Comparison of ENCODE assay signal across 9 cellular contexts in genomic region chr14:20988717-20989116, GRCh38. TPM values are rescaled to one million over a fixed set of nuclear protein-coding genes. Genes with fewer than 3 reads are reported as not detected.
DNase-seq lines count a peak whose midpoint lies in the region; ATAC-seq, FAIRE-seq and TF ChIP-seq lines count a peak whose summit lies in the region.
"Had no signal": no experiment of that assay in that cellular context is flagged by ENCODE, and none has a peak within 500 bp of the region (broad histone marks: within the 10 kb centered on the region; RNA-seq: fewer than 3 reads in every experiment).

No MANE protein-coding gene starts in this region.

- TF ChIP-seq CTCF in Loucy (conservative IDR thresholded peaks at IDR 0.05; ENCODE audit: low read length), result no peak
- no peak for TF ChIP-seq CTCF in MCF 10A (IDR thresholded peaks at IDR 0.05; ENCODE audit: unreplicated experiment)

- H3K36me3 Mint-ChIP-seq in MCF 10A (ENCODE audit: insufficient read depth, unreplicated experiment) (peaks cover 38% of the 10 kb centered on the region), naive B cell (peaks cover 1 to 9% of the 10 kb centered on the region in 2 donors)

- no TSS peak for BruUV-seq in MCF 10A (replicated peaks; lab: Mats Ljungman, UMichigan)

- peak overlapping the region in 8 of 10 experiments; percentile 35 to 94 (median 76); a peak in 9 of 20 replicates for H3K4me3 ChIP-seq in BLaER1 treated with 17β-estradiol and CSF1 and Interleukin-3, amounts not matched to agents 10 nM and 100 nM
- peak overlapping the region; percentile 85 for H3K4me3 ChIP-seq in Loucy (ENCODE audit: low read length, poor library complexity, severe bottlenecking)

- no peaks in the 10 kb centered on the region for H3K9me3 ChIP-seq in BLaER1 treated with 17β-estradiol and CSF1 and Interleukin-3, amounts not matched to agents 10 nM and 100 nM (replicated peaks in 1 of 11)
- H3K9me3 ChIP-seq in Loucy (ENCODE audit: insufficient read depth, low read depth, low read length), result no peaks in the 10 kb centered on the region

- no peaks in the 10 kb centered on the region for H3F3A ChIP-seq in Loucy (ENCODE audit: low read depth)

- peaks cover 24% of the 10 kb centered on the region for H3K4me1 Mint-ChIP-seq in MCF 10A (ENCODE audit: insufficient read depth, unreplicated experiment)
- peaks cover 20 to 28% (median 25%) of the 10 kb centered on the region in 3 donors for H3K4me1 Mint-ChIP-seq in naive B cell

- H3K9ac ChIP-seq in BLaER1 treated with 17β-estradiol and CSF1 and Interleukin-3, amounts not matched to agents 10 nM and 100 nM, result peak overlapping the region in 4 of 11 experiments; percentile 58 to 65 (median 60); a peak in 6 of 22 replicates
- peak overlapping the region; percentile 84 for H3K9ac ChIP-seq in Loucy (ENCODE audit: low read depth, low read length, poor library complexity, severe bottlenecking)

- no peaks in the 10 kb centered on the region for H3K9me3 Mint-ChIP-seq in MCF 10A (ENCODE audit: unreplicated experiment)
- no peaks in the 10 kb centered on the region for H3K9me3 Mint-ChIP-seq in naive B cell

- H3K27me3 ChIP-seq in BLaER1 treated with 17β-estradiol and CSF1 and Interleukin-3, amounts not matched to agents 10 nM and 100 nM, result no peaks in the 10 kb centered on the region
- H3K27me3 ChIP-seq in Loucy (ENCODE audit: insufficient read depth, low read length, poor library complexity, severe bottlenecking), result no peaks in the 10 kb centered on the region

- no peaks in the 10 kb centered on the region for H3K27me3 Mint-ChIP-seq in MCF 10A (ENCODE audit: insufficient read depth, unreplicated experiment)
- peaks cover 0 to 12% (median 4%) of the 10 kb centered on the region in 3 donors for H3K27me3 Mint-ChIP-seq in naive B cell

- CTCF ChIA-PET in MCF 10A (lab: Yijun Ruan, JAX), result interaction anchor here (0.5 to 11.9 kb wide), 10 partner anchors 9 to 652 kb away, joined by 3 to 147 read pairs (median 4); partner anchors contain the start of gene SLC39A2

- peak overlapping the region; percentile 50 for H3K4me3 Mint-ChIP-seq in MCF 10A (ENCODE audit: unreplicated experiment)
- H3K4me3 Mint-ChIP-seq in naive B cell, result peak overlapping the region; percentile 51 to 93 (median 74)

- H4K20me1 ChIP-seq in BLaER1 treated with 17β-estradiol and CSF1 and Interleukin-3, amounts not matched to agents 10 nM and 100 nM, result peaks cover 0 to 22% (median 3%) of the 10 kb centered on the region in 11 experiments; a peak in 4 of 22 replicates
- H4K20me1 ChIP-seq in Loucy (ENCODE audit: insufficient read depth, low read length, poor library complexity, severe bottlenecking), result peaks cover 10% of the 10 kb centered on the region

- no peaks in the 10 kb centered on the region for H3K9me2 ChIP-seq in Loucy (replicated peaks; ENCODE audit: low read depth, low read length)

- peaks cover 20 to 27% (median 23%) of the 10 kb centered on the region in 11 experiments for H3K36me3 ChIP-seq in BLaER1 treated with 17β-estradiol and CSF1 and Interleukin-3, amounts not matched to agents 10 nM and 100 nM
- peaks cover 9% of the 10 kb centered on the region; the same call in 1 of the 2 replicates for H3K36me3 ChIP-seq in Loucy (ENCODE audit: insufficient read depth, low read length)

- TF ChIP-seq POLR2A in H54 (IDR thresholded peaks at IDR 0.05; ENCODE audit: low read depth, low read length), result no peak

- H3K79me2 ChIP-seq in Loucy (ENCODE audit: insufficient read depth, low read length), result peaks cover 35% of the 10 kb centered on the region

- H3K4me2 ChIP-seq in BLaER1 treated with 17β-estradiol and CSF1 and Interleukin-3, amounts not matched to agents 10 nM and 100 nM, result peak overlapping the region; percentile 72 to 97 (median 82)
- H3K4me2 ChIP-seq in Loucy (ENCODE audit: low read depth, low read length, poor library complexity, severe bottlenecking), result peak overlapping the region; percentile 73

- peaks cover 23 to 74% (median 39%) of the 10 kb centered on the region in 10 experiments for H3K4me1 ChIP-seq in BLaER1 treated with 17β-estradiol and CSF1 and Interleukin-3, amounts not matched to agents 10 nM and 100 nM
- peaks cover 28% of the 10 kb centered on the region for H3K4me1 ChIP-seq in Loucy (ENCODE audit: insufficient read depth, low read length, poor library complexity, severe bottlenecking)

- intact Hi-C loops in MCF 10A (cut with micrococcal nuclease), result no loop called here

- H3K27ac Mint-ChIP-seq in MCF 10A (ENCODE audit: low read depth, unreplicated experiment) (peak overlapping the region; percentile 93), naive B cell (peak overlapping the region in 1 of 6 donors; percentile 59)

- H2AFZ ChIP-seq in Loucy (ENCODE audit: low read length), result no peak overlapping the region

- H3K27ac ChIP-seq in BLaER1 treated with 17β-estradiol and CSF1 and Interleukin-3, amounts not matched to agents 10 nM and 100 nM, result peak overlapping the region in 5 of 11 experiments; percentile 39 to 72 (median 69); a peak in 9 of 22 replicates

- DNase-seq in MCF 10A (ENCODE audit: unreplicated experiment) (no peak), naive B cell (no peak), LoVo (ENCODE audit: low spot score) (no peak), H54 (ENCODE audit: insufficient read length, low spot score) (no peak), D341Med (ENCODE audit: low spot score) (no peak)
- DNase-seq: erythroblast had no signal

- no peak for FAIRE-seq in H54 (lab: Jason Lieb, UNC)

- ATAC-seq in naive B cell (ENCODE audit: low read depth in 2 of 2) (no peak), HG02678 (IDR thresholded peaks at IDR 0.05; ENCODE audit: unreplicated experiment) (no peak)

- POLR2A ChIA-PET in MCF 10A (lab: Yijun Ruan, JAX), result interaction anchor here (0.5 to 4.5 kb wide), 11 partner anchors 10 to 306 kb away, joined by 3 to 28 read pairs (median 4); partner anchors contain the start of genes RNASE4 and SLC39A2

RNA-seq across cellular contexts. Expression of gene METTL17, which starts 1.1 kb away (rescaled TPM):
- total RNA-seq in MCF 10A (2022), result 62.4 and 70.2 TPM in 2 replicates
- 10 to 100 TPM; 53.0 to 73.5 (median 59.7) TPM for polyA plus RNA-seq in naive B cell (ENCODE audit: low read depth in 6 of 6)

RNA-seq across cellular contexts. Expression of gene SLC39A2, which starts 10.4 kb away (rescaled TPM):
- not detected in 2 replicates for total RNA-seq in MCF 10A (2022)
- polyA plus RNA-seq in naive B cell (ENCODE audit: low read depth in 6 of 6), result not detected

RNA-seq across cellular contexts. Expression of gene RNASE2, which starts 33.4 kb away (rescaled TPM):
- not detected in 2 replicates for total RNA-seq in MCF 10A (2022)
- 1 to 10 TPM in 2 of 6 donors, under 1 TPM in 1, not detected in 3; 0.41 to 1.7 (median 1.3) TPM for polyA plus RNA-seq in naive B cell (ENCODE audit: low read depth in 6 of 6)

RNA-seq across cellular contexts. Expression of gene NDRG2, which starts 36.1 kb away (rescaled TPM):
- total RNA-seq in MCF 10A (2022), result 0.81 and 0.82 TPM in 2 replicates
- 1 to 10 TPM; 5.7 to 9.8 (median 7.1) TPM for polyA plus RNA-seq in naive B cell (ENCODE audit: low read depth in 6 of 6)

RNA-seq across cellular contexts. Expression of gene TPPP2, which starts 41.3 kb away (rescaled TPM):
- total RNA-seq in MCF 10A (2022), result not detected in 2 replicates
- polyA plus RNA-seq in naive B cell (ENCODE audit: low read depth in 6 of 6), result not detected
